ENCODE assay signal across 8 cellular contexts in the genomic region with DNA sequence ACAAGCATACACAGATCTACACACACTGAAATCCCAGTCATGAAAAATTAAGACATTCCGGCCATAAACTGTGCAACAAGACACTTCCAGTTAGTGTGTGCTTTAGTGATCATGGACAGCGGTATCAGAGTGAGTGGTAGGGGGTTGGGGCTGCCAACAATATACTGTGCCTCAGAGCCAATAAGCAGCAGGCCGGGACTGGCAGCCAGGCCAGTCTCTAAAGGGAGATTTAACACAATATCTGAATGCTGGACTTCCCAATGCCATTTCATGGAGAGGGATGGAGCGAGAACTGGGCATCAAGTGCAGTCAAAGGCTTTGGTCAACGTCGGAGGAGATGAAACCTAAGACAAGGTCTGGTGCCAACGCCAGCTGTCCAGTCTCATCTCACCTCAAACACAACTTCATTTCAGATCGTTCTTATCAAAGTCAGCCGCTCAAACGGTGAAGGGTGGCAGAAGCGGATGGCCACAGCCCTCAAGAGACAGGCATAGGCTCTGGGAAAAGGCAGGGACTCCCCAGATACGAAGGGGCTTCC. TPM values are rescaled to one million over a fixed set of nuclear protein-coding genes. Genes with fewer than 3 reads are reported as not detected.
DNase-seq lines count a peak whose midpoint lies in the region; ATAC-seq and TF ChIP-seq lines count a peak whose summit lies in the region.

No MANE protein-coding gene starts in this region.

- no peaks in the 10 kb centered on the region for H3K9me3 ChIP-seq in muscle layer of colon (ENCODE audit: low read length)

- peak overlapping the region; percentile 77 for H3K9ac ChIP-seq in muscle layer of colon (ENCODE audit: low read length)

- peaks cover 46% of the 10 kb centered on the region for H3K4me1 Mint-ChIP-seq in activated CD4-positive, alpha-beta memory T cell treated with anti-CD3 and anti-CD28 coated beads for 36 hours (ENCODE audit: low read depth)

- CTCF ChIA-PET in activated CD4-positive, alpha-beta memory T cell treated with anti-CD3 and anti-CD28 coated beads for 36 hours (lab: Charles Lee): no interaction called here

- H3K27ac Mint-ChIP-seq in activated CD4-positive, alpha-beta memory T cell treated with anti-CD3 and anti-CD28 coated beads for 36 hours: peak overlapping the region; percentile 97

- DNase-seq in DMS153 treated with DMSO at 0.1 percent for 48 hours (lab: John Stamatoyannopoulos, UW; ENCODE audit: unreplicated experiment) (peak; percentile 6), DMS153 (lab: John Stamatoyannopoulos, UW) (no peak), MV-4-11 (lab: John Stamatoyannopoulos, UW) (peak; percentile 20), epithelial cell of esophagus (ENCODE audit: low read depth) (peak; percentile 41)
- peak; percentile 42 for DNase-seq in activated CD4-positive, alpha-beta memory T cell treated with anti-CD3 and anti-CD28 coated beads for 36 hours

- WGBS in urinary bladder: 3% methylated on average over 12 of the region's 12 CpGs

- no peak for TF ChIP-seq CTCF in epithelial cell of esophagus (IDR thresholded peaks at IDR 0.05; ENCODE audit: insufficient read depth, low read depth, low read length, missing control alignments)

- H3K27me3 ChIP-seq in muscle layer of colon (ENCODE audit: control insufficient read depth in 1 of 2, insufficient read depth in 2 of 2, low read length in 2 of 2): no peaks in the 10 kb centered on the region

- H3K4me1 ChIP-seq in muscle layer of colon (ENCODE audit: insufficient read depth, low read length) (peaks cover 26% of the 10 kb centered on the region), urinary bladder (ENCODE audit: insufficient read depth) (no peaks in the 10 kb centered on the region)

- H3K4me3 ChIP-seq in epithelial cell of esophagus (ENCODE audit: low read length) (peak overlapping the region; percentile 87), muscle layer of colon (ENCODE audit: low read depth in 1 of 2, low read length in 2 of 2) (peak overlapping the region; percentile 67 to 85), urinary bladder (ENCODE audit: low read depth, low read length) (peak overlapping the region; percentile 65)

- H3K27me3 Mint-ChIP-seq in activated CD4-positive, alpha-beta memory T cell treated with anti-CD3 and anti-CD28 coated beads for 36 hours: no peaks in the 10 kb centered on the region

- H3K36me3 Mint-ChIP-seq in activated CD4-positive, alpha-beta memory T cell treated with anti-CD3 and anti-CD28 coated beads for 36 hours: no peaks in the 10 kb centered on the region

- POLR2A ChIA-PET in activated CD4-positive, alpha-beta memory T cell treated with anti-CD3 and anti-CD28 coated beads for 36 hours (lab: Charles Lee): interaction anchor here (1.1 to 2.1 kb wide), 4 partner anchors 18 to 210 kb away, joined by 5 to 13 read pairs (median 8); partner anchors contain the start of gene PPM1D

- ATAC-seq in HG03159 (IDR thresholded peaks at IDR 0.05; ENCODE audit: unreplicated experiment): no peak

- H3K36me3 ChIP-seq in muscle layer of colon (ENCODE audit: insufficient read depth, low read length): no peaks in the 10 kb centered on the region
- no peaks in the 10 kb centered on the region for H3K36me3 ChIP-seq in urinary bladder (ENCODE audit: insufficient read depth)

- peak overlapping the region; percentile 93 for H3K4me3 Mint-ChIP-seq in activated CD4-positive, alpha-beta memory T cell treated with anti-CD3 and anti-CD28 coated beads for 36 hours

- intact Hi-C loops in activated CD4-positive, alpha-beta memory T cell treated with anti-CD3 and anti-CD28 coated beads for 36 hours (cut with micrococcal nuclease): loop anchor here (5.0 kb wide), 2 partner anchors 286 to 774 kb away; partner anchors contain the start of genes BCAS3 and CLTC

- peak overlapping the region; percentile 93 for H3K27ac ChIP-seq in muscle layer of colon (ENCODE audit: low read depth, low read length)
- peak overlapping the region; percentile 60 for H3K27ac ChIP-seq in urinary bladder (ENCODE audit: low read depth)

- H3K9me3 Mint-ChIP-seq in activated CD4-positive, alpha-beta memory T cell treated with anti-CD3 and anti-CD28 coated beads for 36 hours: no peaks in the 10 kb centered on the region

RNA-seq across cellular contexts. Expression of gene USP32, which starts 1.0 kb away (rescaled TPM):
- total RNA-seq in activated CD4-positive, alpha-beta memory T cell treated with anti-CD3 and anti-CD28 coated beads for 36 hours: 10 to 100 TPM; 34.4 to 35.8 TPM
- total RNA-seq in urinary bladder: 63.7 TPM
- 18.2 TPM for polyA plus RNA-seq in urinary bladder

RNA-seq across cellular contexts. Expression of gene CHCT1, which starts 31.3 kb away (rescaled TPM):
- total RNA-seq in activated CD4-positive, alpha-beta memory T cell treated with anti-CD3 and anti-CD28 coated beads for 36 hours: not detected
- not detected for total RNA-seq in urinary bladder
- 0.09 TPM for polyA plus RNA-seq in urinary bladder
